ENCODE assay signal across 1 cellular context in the genomic region with DNA sequence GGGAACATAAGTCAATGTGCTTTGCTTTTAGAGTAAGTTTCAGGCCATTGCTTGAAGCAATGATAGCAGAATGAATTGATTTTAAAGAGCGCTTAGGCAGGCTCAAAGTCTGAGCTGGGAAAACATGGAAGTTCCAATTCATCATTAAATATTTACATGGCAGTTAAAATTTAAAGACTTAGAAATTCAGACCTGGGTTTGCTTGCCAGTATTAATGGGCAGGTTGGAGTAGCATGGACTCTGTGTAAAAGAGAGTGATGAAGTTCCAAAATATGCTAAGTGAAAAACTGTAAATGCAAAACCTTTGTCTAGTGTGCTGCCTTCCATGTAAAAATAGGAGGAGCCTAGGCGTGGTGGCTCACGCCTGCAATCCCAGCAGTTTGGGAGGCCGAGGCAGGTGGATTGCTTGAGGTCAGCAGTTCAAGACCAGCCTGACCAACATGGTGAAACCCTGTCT.
TF ChIP-seq lines count a peak whose summit lies in the region.

No MANE protein-coding gene starts in this region.

TF ChIP-seq in liver, 16 proteins besides CTCF, POLR2A, EP300 and RAD21 (continued from another document):
- TF ChIP-seq, protein P1, sequence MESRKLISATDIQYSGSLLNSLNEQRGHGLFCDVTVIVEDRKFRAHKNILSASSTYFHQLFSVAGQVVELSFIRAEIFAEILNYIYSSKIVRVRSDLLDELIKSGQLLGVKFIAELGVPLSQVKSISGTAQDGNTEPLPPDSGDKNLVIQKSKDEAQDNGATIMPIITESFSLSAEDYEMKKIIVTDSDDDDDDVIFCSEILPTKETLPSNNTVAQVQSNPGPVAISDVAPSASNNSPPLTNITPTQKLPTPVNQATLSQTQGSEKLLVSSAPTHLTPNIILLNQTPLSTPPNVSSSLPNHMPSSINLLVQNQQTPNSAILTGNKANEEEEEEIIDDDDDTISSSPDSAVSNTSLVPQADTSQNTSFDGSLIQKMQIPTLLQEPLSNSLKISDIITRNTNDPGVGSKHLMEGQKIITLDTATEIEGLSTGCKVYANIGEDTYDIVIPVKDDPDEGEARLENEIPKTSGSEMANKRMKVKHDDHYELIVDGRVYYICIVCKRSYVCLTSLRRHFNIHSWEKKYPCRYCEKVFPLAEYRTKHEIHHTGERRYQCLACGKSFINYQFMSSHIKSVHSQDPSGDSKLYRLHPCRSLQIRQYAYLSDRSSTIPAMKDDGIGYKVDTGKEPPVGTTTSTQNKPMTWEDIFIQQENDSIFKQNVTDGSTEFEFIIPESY (IDR thresholded peaks at IDR 0.05) = peak; percentile 85
- TF ChIP-seq EGR1 (IDR thresholded peaks at IDR 0.05; ENCODE audit: low read depth in 2 of 2) (peak in 1 of 2 donors; percentile 56), HNF4A (conservative IDR thresholded peaks at IDR 0.05) (peak; percentile 92 to 93), GABPA (IDR thresholded peaks at IDR 0.05 in 1 of 2, conservative IDR thresholded peaks at IDR 0.05 in 1 of 2) (no peak), YY1 (IDR thresholded peaks at IDR 0.05) (peak; percentile 93), JUND (IDR thresholded peaks at IDR 0.05) (peak in 1 of 2 donors; percentile 86)
TF ChIP-seq in liver: peak in this region for 13.
